ENCODE assay signal across 7 cellular contexts in the genomic region with DNA sequence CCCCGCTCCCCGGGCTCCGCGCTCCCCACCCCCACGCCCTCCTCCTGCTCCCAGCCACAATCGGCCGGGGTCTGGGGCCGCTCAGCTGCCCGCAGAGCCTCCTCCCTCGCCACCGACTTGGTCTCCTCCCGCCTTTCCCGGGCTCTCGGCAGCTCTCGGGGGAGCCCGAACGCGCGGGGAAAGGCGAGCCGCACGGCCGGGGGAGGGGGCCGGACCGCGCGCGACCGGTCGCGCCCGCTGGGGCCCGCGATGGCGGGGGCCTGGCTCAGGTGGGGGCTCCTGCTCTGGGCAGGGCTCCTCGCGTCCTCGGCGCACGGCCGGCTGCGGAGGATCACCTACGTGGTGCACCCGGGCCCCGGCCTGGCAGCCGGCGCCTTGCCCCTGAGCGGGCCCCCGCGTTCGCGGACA. TPM values are rescaled to one million over a fixed set of nuclear protein-coding genes. Genes with fewer than 3 reads are reported as not detected.
A peak's percentile ranks its signal among the peaks of the same experiment; 100 is the strongest.
DNase-seq lines count a peak whose midpoint lies in the region; ATAC-seq and TF ChIP-seq lines count a peak whose summit lies in the region.

No MANE protein-coding gene starts in this region.

- H3K36me3 ChIP-seq in WERI-Rb-1 (no peaks in the 10 kb centered on the region), heart left ventricle (no peaks in the 10 kb centered on the region), skeletal muscle satellite cell (ENCODE audit: insufficient read depth, low read length) (no peaks in the 10 kb centered on the region)

- H3K9me3 ChIP-seq in WERI-Rb-1 (ENCODE audit: severe bottlenecking) (no peaks in the 10 kb centered on the region), heart left ventricle (no peaks in the 10 kb centered on the region), skeletal muscle satellite cell (replicated peaks; ENCODE audit: low read length) (no peaks in the 10 kb centered on the region)

- no peak for TF ChIP-seq POLR2A in heart left ventricle (IDR thresholded peaks at IDR 0.05)

- no peaks in the 10 kb centered on the region for H3K27me3 ChIP-seq in WERI-Rb-1 (ENCODE audit: insufficient read depth, low read depth, severe bottlenecking)
- peaks cover 0 to 24% (median 0%) of the 10 kb centered on the region in 9 donors for H3K27me3 ChIP-seq in heart left ventricle
- H3K27me3 ChIP-seq in skeletal muscle satellite cell (ENCODE audit: control insufficient read depth, insufficient read depth, low read length): no peaks in the 10 kb centered on the region

- ATAC-seq in GM18909 (IDR thresholded peaks at IDR 0.05; ENCODE audit: poor library complexity, unreplicated experiment) (peak; percentile 25), HG02852 (IDR thresholded peaks at IDR 0.05; ENCODE audit: unreplicated experiment) (peak; percentile 18), heart left ventricle (peak in 2 of 4 donors; percentile 42)

- H3K4me3 ChIP-seq in WERI-Rb-1 (ENCODE audit: low read depth, low read length) (peak overlapping the region; percentile 52), heart left ventricle (peak overlapping the region; percentile 56 to 94 (median 79)), skeletal muscle satellite cell (ENCODE audit: low read length) (peak overlapping the region; percentile 70)

- intact Hi-C loops in heart left ventricle (cut with DNase I): loop anchor here (2.0 to 10.0 kb wide), 13 partner anchors 68 to 498 kb away; no protein-coding TSS in a partner anchor

- H3K4me1 ChIP-seq in heart left ventricle (peaks cover 0 to 33% (median 7%) of the 10 kb centered on the region in 12 donors), skeletal muscle satellite cell (ENCODE audit: control insufficient read depth, insufficient read depth, low read length) (no peaks in the 10 kb centered on the region)

- H3K27ac ChIP-seq in WERI-Rb-1: 0 out of 2 replicates have a peak overlapping the region, but pooled peaks have one; percentile 35
- H3K27ac ChIP-seq in heart left ventricle: peak overlapping the region; percentile 76 to 95 (median 91)

- WGBS in heart left ventricle, 4 donors: 0 to 1% (median 0%) methylated on average over 8 to 52 of the region's 52 CpGs

- no peak for TF ChIP-seq CTCF in WERI-Rb-1 (IDR thresholded peaks at IDR 0.05; ENCODE audit: low read depth, low read length)
- TF ChIP-seq CTCF in heart left ventricle (IDR thresholded peaks at IDR 0.05): no peak

- H3K9ac ChIP-seq in skeletal muscle satellite cell (ENCODE audit: low read depth, low read length): peak overlapping the region; percentile 54

- peak overlapping the region; percentile 95 for H3K4me2 ChIP-seq in skeletal muscle satellite cell (ENCODE audit: low read length)

- DNase-seq in WERI-Rb-1 (peak; percentile 45), heart left ventricle (peak in 2 of 5 donors; percentile 44 to 70), NCI-H2107 (lab: John Stamatoyannopoulos, UW) (no peak), NK-92 (lab: John Stamatoyannopoulos, UW; ENCODE audit: unreplicated experiment) (no peak)

RNA-seq across cellular contexts. Expression of gene LTBP1, which starts 0.3 kb away (rescaled TPM):
- 100 to 1,000 TPM in 6 of 9 donors, 10 to 100 TPM in 3; 63.4 to 150 (median 103) TPM for total RNA-seq in heart left ventricle
- polyA plus RNA-seq in heart left ventricle: 10 to 100 TPM; 23.5 to 50.1 TPM
- 261 and 474 TPM in 2 replicates for total RNA-seq in skeletal muscle satellite cell (2012; rRNA removed)
